Comparison of ENCODE assay signal across 20 cellular contexts in genomic region chr9:131477816-131478419, GRCh38. TPM values are rescaled to one million over a fixed set of nuclear protein-coding genes. Genes with fewer than 3 reads are reported as not detected.
DNase-seq lines count a peak whose midpoint lies in the region; ATAC-seq and TF ChIP-seq lines count a peak whose summit lies in the region.
"Had no signal": no experiment of that assay in that cellular context is flagged by ENCODE, and none has a peak within 500 bp of the region (broad histone marks: within the 10 kb centered on the region; RNA-seq: fewer than 3 reads in every experiment).

No MANE protein-coding gene starts in this region.

- no peaks in the 10 kb centered on the region for H3K27me3 ChIP-seq in CD4-positive, CD25-positive, alpha-beta regulatory T cell (ENCODE audit: control insufficient read depth, insufficient read depth, low read length)
- H3K27me3 ChIP-seq in CD8-positive, alpha-beta memory T cell (ENCODE audit: insufficient read depth, low read length, poor library complexity, severe bottlenecking): no peaks in the 10 kb centered on the region
- H3K27me3 ChIP-seq: brain microvascular endothelial cell, heart left ventricle, upper lobe of right lung had no signal

- H3K4me1 Mint-ChIP-seq in CD4-positive, CD25-positive, alpha-beta regulatory T cell: peaks cover 0 to 4% (median 2%) of the 10 kb centered on the region in 4 donors
- peaks cover 4 to 6% (median 4%) of the 10 kb centered on the region in 3 donors for H3K4me1 Mint-ChIP-seq in CD8-positive, alpha-beta memory T cell
- no peaks in the 10 kb centered on the region for H3K4me1 Mint-ChIP-seq in WTC11
- H3K4me1 Mint-ChIP-seq in mesothelial cell of epicardium: peaks cover 11% of the 10 kb centered on the region

- no peak overlapping the region for H3K27ac ChIP-seq in CD4-positive, CD25-positive, alpha-beta regulatory T cell (ENCODE audit: insufficient read depth, low read length, poor library complexity, severe bottlenecking)
- H3K27ac ChIP-seq in CD8-positive, alpha-beta memory T cell (ENCODE audit: low read depth, low read length): no peak overlapping the region
- H3K27ac ChIP-seq: brain microvascular endothelial cell, upper lobe of right lung, WERI-Rb-1 had no signal

- no peaks in the 10 kb centered on the region for H3K27me3 Mint-ChIP-seq in CD4-positive, CD25-positive, alpha-beta regulatory T cell
- peaks cover 0 to 2% of the 10 kb centered on the region in 2 donors for H3K27me3 Mint-ChIP-seq in CD8-positive, alpha-beta memory T cell
- no peaks in the 10 kb centered on the region; the same call in 1 of the 2 replicates for H3K27me3 Mint-ChIP-seq in WTC11 (ENCODE audit: low read depth)
- H3K27me3 Mint-ChIP-seq in mesothelial cell of epicardium (ENCODE audit: low read depth): no peaks in the 10 kb centered on the region
- H3K27me3 Mint-ChIP-seq: activated CD4-positive, alpha-beta memory T cell treated with anti-CD3 and anti-CD28 coated beads for 36 hours; activated naive CD8-positive, alpha-beta T cell treated with anti-CD3 and anti-CD28 coated beads for 36 hours; T-cell had no signal

- H3K4me1 ChIP-seq in CD4-positive, CD25-positive, alpha-beta regulatory T cell (ENCODE audit: control insufficient read depth, insufficient read depth, low read length, poor library complexity, severe bottlenecking): no peaks in the 10 kb centered on the region
- no peaks in the 10 kb centered on the region for H3K4me1 ChIP-seq in CD8-positive, alpha-beta memory T cell (ENCODE audit: insufficient read depth, low read length)
- H3K4me1 ChIP-seq: upper lobe of right lung had no signal

- no peaks in the 10 kb centered on the region for H3K9me3 Mint-ChIP-seq in CD4-positive, CD25-positive, alpha-beta regulatory T cell
- H3K9me3 Mint-ChIP-seq in CD8-positive, alpha-beta memory T cell: no peaks in the 10 kb centered on the region
- H3K9me3 Mint-ChIP-seq in WTC11 (no peaks in the 10 kb centered on the region), mesothelial cell of epicardium (no peaks in the 10 kb centered on the region)
- H3K9me3 Mint-ChIP-seq: activated CD4-positive, alpha-beta memory T cell treated with anti-CD3 and anti-CD28 coated beads for 36 hours; activated naive CD8-positive, alpha-beta T cell treated with anti-CD3 and anti-CD28 coated beads for 36 hours; immature natural killer cell; T-cell had no signal

- ATAC-seq in CD4-positive, CD25-positive, alpha-beta regulatory T cell (ENCODE audit: low read depth in 2 of 2): no peak
- peak; percentile 10 for ATAC-seq in WTC11
- ATAC-seq in GM19467 (IDR thresholded peaks at IDR 0.05; ENCODE audit: unreplicated experiment): no peak
- no peak for ATAC-seq in GM21423 (IDR thresholded peaks at IDR 0.05; ENCODE audit: unreplicated experiment)
- ATAC-seq: heart left ventricle, PC-3 had no signal

- POLR2A ChIA-PET in CD8-positive, alpha-beta memory T cell (lab: Charles Lee): no interaction called here
- POLR2A ChIA-PET in WTC11 (lab: Charles Lee): interaction anchor here (0.5 kb wide), 1 partner anchor 14 kb away, joined by 3 read pairs; no protein-coding TSS in a partner anchor

- peaks cover 95% of the 10 kb centered on the region for H3K36me3 ChIP-seq in CD4-positive, CD25-positive, alpha-beta regulatory T cell (ENCODE audit: control insufficient read depth, insufficient read depth, low read length)
- peaks cover 82% of the 10 kb centered on the region for H3K36me3 ChIP-seq in CD8-positive, alpha-beta memory T cell (ENCODE audit: insufficient read depth, low read length)

- H3K4me3 Mint-ChIP-seq in CD4-positive, CD25-positive, alpha-beta regulatory T cell: no peak overlapping the region
- no peak overlapping the region for H3K4me3 Mint-ChIP-seq in CD8-positive, alpha-beta memory T cell
- H3K4me3 Mint-ChIP-seq in WTC11 (no peak overlapping the region), mesothelial cell of epicardium (no peak overlapping the region)
- H3K4me3 Mint-ChIP-seq: activated CD4-positive, alpha-beta memory T cell treated with anti-CD3 and anti-CD28 coated beads for 36 hours; activated naive CD8-positive, alpha-beta T cell treated with anti-CD3 and anti-CD28 coated beads for 36 hours; immature natural killer cell; T-cell had no signal

- DNase-seq in CD4-positive, CD25-positive, alpha-beta regulatory T cell: no peak
- no peak for DNase-seq in CD8-positive, alpha-beta memory T cell
- no peak for DNase-seq in WTC11 (ENCODE audit: low spot score)
- no peak for DNase-seq in mesothelial cell of epicardium (ENCODE audit: low spot score in 2 of 2, unreplicated experiment in 2 of 2)
- DNase-seq in NCI-H446 (lab: John Stamatoyannopoulos, UW): no peak
- DNase-seq: brain microvascular endothelial cell, HCEC 1CT, MM.1S, NCI-H187 had no signal

- TF ChIP-seq CTCF in WTC11 (IDR thresholded peaks at IDR 0.05): no peak
- TF ChIP-seq CTCF in mesothelial cell of epicardium (IDR thresholded peaks at IDR 0.05; ENCODE audit: unreplicated experiment): no peak

- H3K27ac Mint-ChIP-seq in CD4-positive, CD25-positive, alpha-beta regulatory T cell: peak overlapping the region in 2 of 3 donors; percentile 40 to 80
- H3K27ac Mint-ChIP-seq in CD8-positive, alpha-beta memory T cell: peak overlapping the region in 6 of 8 donors; percentile 26 to 95 (median 78)
- peak overlapping the region; percentile 70 for H3K27ac Mint-ChIP-seq in WTC11
- peak overlapping the region; percentile 78 for H3K27ac Mint-ChIP-seq in mesothelial cell of epicardium
- H3K27ac Mint-ChIP-seq: activated CD4-positive, alpha-beta memory T cell treated with anti-CD3 and anti-CD28 coated beads for 36 hours; activated naive CD8-positive, alpha-beta T cell treated with anti-CD3 and anti-CD28 coated beads for 36 hours had no signal

- H3K4me3 ChIP-seq in CD4-positive, CD25-positive, alpha-beta regulatory T cell (ENCODE audit: low read depth, low read length): no peak overlapping the region
- H3K4me3 ChIP-seq in CD8-positive, alpha-beta memory T cell (ENCODE audit: low read length): no peak overlapping the region
- H3K4me3 ChIP-seq: heart left ventricle, smooth muscle cell, upper lobe of right lung had no signal

- H3K36me3 Mint-ChIP-seq in CD4-positive, CD25-positive, alpha-beta regulatory T cell: peaks cover 32% of the 10 kb centered on the region
- H3K36me3 Mint-ChIP-seq in CD8-positive, alpha-beta memory T cell: peaks cover 12 to 93% (median 16%) of the 10 kb centered on the region in 3 donors
- H3K36me3 Mint-ChIP-seq in WTC11 (peaks cover 82% of the 10 kb centered on the region), mesothelial cell of epicardium (peaks cover 38% of the 10 kb centered on the region)

- no peaks in the 10 kb centered on the region for H3K9me3 ChIP-seq in CD4-positive, CD25-positive, alpha-beta regulatory T cell (ENCODE audit: control insufficient read depth in 2 of 2, low read length in 2 of 2)
- no peaks in the 10 kb centered on the region for H3K9me3 ChIP-seq in CD8-positive, alpha-beta memory T cell (ENCODE audit: low read length)
- H3K9me3 ChIP-seq: heart left ventricle, upper lobe of right lung had no signal

- CTCF ChIA-PET in CD8-positive, alpha-beta memory T cell (lab: Charles Lee): interaction anchor here (0.6 to 3.1 kb wide), 7 partner anchors 19 to 128 kb away, joined by 3 to 11 read pairs (median 4); no protein-coding TSS in a partner anchor
- CTCF ChIA-PET in WTC11 (lab: Charles Lee): interaction anchor here (0.6 to 1.1 kb wide), 14 partner anchors 10 to 259 kb away, joined by 3 to 7 read pairs (median 4); no protein-coding TSS in a partner anchor

TF ChIP-seq in WTC11, 78 proteins besides CTCF, POLR2A, EP300 and RAD21:
- no peak for TF ChIP-seq SMAD4 (CRISPR knock-in tag; IDR thresholded peaks at IDR 0.05)

RNA-seq across cellular contexts. Expression of gene POMT1, which starts 24.8 kb away (rescaled TPM):
- total RNA-seq in CD4-positive, CD25-positive, alpha-beta regulatory T cell: 52.3 TPM
- polyA plus RNA-seq in CD4-positive, CD25-positive, alpha-beta regulatory T cell: 10 to 100 TPM; 13.2 to 16.1 (median 14.4) TPM
- total RNA-seq in CD8-positive, alpha-beta memory T cell: 10 to 100 TPM; 31.6 to 35.3 TPM
- polyA plus RNA-seq in CD8-positive, alpha-beta memory T cell: 18.4 TPM
- total RNA-seq in WTC11 (2021) (35.2 to 36.4 TPM (median 36.2 TPM) in 3 replicates), mesothelial cell of epicardium (54.8 to 59.2 TPM (median 57.2 TPM) in 3 replicates)

RNA-seq across cellular contexts. Expression of gene UCK1, which starts 53.1 kb away (rescaled TPM):
- 20.9 TPM for total RNA-seq in CD4-positive, CD25-positive, alpha-beta regulatory T cell
- polyA plus RNA-seq in CD4-positive, CD25-positive, alpha-beta regulatory T cell: 10 to 100 TPM; 24.9 to 28.8 (median 27.2) TPM
- 10 to 100 TPM; 22.2 to 23.1 TPM for total RNA-seq in CD8-positive, alpha-beta memory T cell
- polyA plus RNA-seq in CD8-positive, alpha-beta memory T cell: 34.4 TPM
- total RNA-seq in WTC11 (2021) (28.0 to 30.6 TPM (median 29.6 TPM) in 3 replicates), mesothelial cell of epicardium (21.9 to 26.6 TPM (median 23.2 TPM) in 3 replicates)
